Comparison of ENCODE assay signal across 10 cellular contexts in genomic region chr10:92594194-92594593, GRCh38. TPM values are rescaled to one million over a fixed set of nuclear protein-coding genes. Genes with fewer than 3 reads are reported as not detected.
DNase-seq lines count a peak whose midpoint lies in the region; ATAC-seq and TF ChIP-seq lines count a peak whose summit lies in the region.
"Had no signal": no experiment of that assay in that cellular context is flagged by ENCODE, and none has a peak within 500 bp of the region (broad histone marks: within the 10 kb centered on the region; RNA-seq: fewer than 3 reads in every experiment).

No MANE protein-coding gene starts in this region.

- H2AFZ ChIP-seq in MM.1S (ENCODE audit: low read length), result no peak overlapping the region

- TF ChIP-seq CTCF in MM.1S (IDR thresholded peaks at IDR 0.05; ENCODE audit: low read length), result no peak
- no peak for TF ChIP-seq CTCF in brain microvascular endothelial cell (IDR thresholded peaks at IDR 0.05; ENCODE audit: low read depth, low read length, missing control alignments)
- no peak for TF ChIP-seq CTCF in nephron (IDR thresholded peaks at IDR 0.05; ENCODE audit: unreplicated experiment in 3 of 3)

- intact Hi-C loops in Right ventricle myocardium superior (cut with DNase I), result loop anchor here (10.0 kb wide), 1 partner anchor 281 kb away; no protein-coding TSS in a partner anchor

- no peaks in the 10 kb centered on the region for H3K27me3 Mint-ChIP-seq in nephron (ENCODE audit: low read depth)

- peak overlapping the region; percentile 99 for H3K4me2 ChIP-seq in MM.1S (ENCODE audit: low read depth, low read length)

- H3K36me3 ChIP-seq in MM.1S (replicated peaks; ENCODE audit: insufficient read depth, low read length), result no peaks in the 10 kb centered on the region
- H3K36me3 ChIP-seq in brain microvascular endothelial cell (replicated peaks), result no peaks in the 10 kb centered on the region
- H3K36me3 ChIP-seq: pancreas had no signal

- no peaks in the 10 kb centered on the region for H3K27me3 ChIP-seq in MM.1S (replicated peaks; ENCODE audit: insufficient read depth, low read length)
- H3K27me3 ChIP-seq in brain microvascular endothelial cell (replicated peaks), result no peaks in the 10 kb centered on the region
- H3K27me3 ChIP-seq: pancreas had no signal

- H3K27ac Mint-ChIP-seq in nephron, result peak overlapping the region in 2 of 3 experiments; percentile 48 to 64

- H3K36me3 Mint-ChIP-seq in nephron (ENCODE audit: low read depth), result peaks cover 10% of the 10 kb centered on the region

- in situ Hi-C loops in brain microvascular endothelial cell (cut with HindIII; ENCODE audit: low pct_ligation_motif_present, low sequenced_read_pairs), result no loop called here

- peaks cover 2% of the 10 kb centered on the region; the same call in 1 of the 2 replicates for H4K20me1 ChIP-seq in MM.1S (ENCODE audit: insufficient read depth, low read length)

- DNase-seq in ELR (ENCODE audit: low read depth) (peak; percentile 39), MM.1S (peak; percentile 29), brain microvascular endothelial cell (no peak), NCI-H1092 (lab: John Stamatoyannopoulos, UW) (no peak), hepatic stellate cell (ENCODE audit: low spot score) (no peak), Right ventricle myocardium superior (no peak)
- no peak for DNase-seq in stimulated activated CD4-positive, alpha-beta T cell treated with anti-CD3 and anti-CD28 coated beads, Interleukin-2, amount 100 ng/mL, for 48 hours
- DNase-seq: NCI-H526, pancreas had no signal

- peak overlapping the region; percentile 92 for H3K9ac ChIP-seq in MM.1S (ENCODE audit: low read length)

- H3K4me3 ChIP-seq in MM.1S (ENCODE audit: low read length) (peak overlapping the region; percentile 92), brain microvascular endothelial cell (ENCODE audit: low read depth, low read length) (peak overlapping the region; percentile 92)

- peaks cover 21% of the 10 kb centered on the region for H3K4me1 ChIP-seq in MM.1S (ENCODE audit: low read length)

- peak overlapping the region; percentile 91; the same call in 1 of the 2 replicates for H3K27ac ChIP-seq in MM.1S (ENCODE audit: low read length)
- H3K27ac ChIP-seq in brain microvascular endothelial cell, result peak overlapping the region; percentile 9
- H3K27ac ChIP-seq: pancreas had no signal

- no peaks in the 10 kb centered on the region for H3K9me2 ChIP-seq in MM.1S (replicated peaks; ENCODE audit: insufficient read depth, low read length)

- H3K4me3 Mint-ChIP-seq in nephron, result peak overlapping the region; percentile 92 to 97 (median 94)

- H3K9me3 Mint-ChIP-seq in nephron, result peaks cover 2% of the 10 kb centered on the region

- H3K4me1 Mint-ChIP-seq in nephron, result peaks cover 35% of the 10 kb centered on the region

- no peak for ATAC-seq in Right ventricle myocardium superior (ENCODE audit: poor library complexity)
- ATAC-seq: pancreas had no signal

- H3F3A ChIP-seq in MM.1S (ENCODE audit: insufficient read depth, low read length), result peaks cover 29% of the 10 kb centered on the region

- H3K79me2 ChIP-seq in MM.1S (ENCODE audit: low read length), result peaks cover 63% of the 10 kb centered on the region

- no peaks in the 10 kb centered on the region for H3K9me3 ChIP-seq in MM.1S (replicated peaks; ENCODE audit: insufficient read depth, low read length)
- H3K9me3 ChIP-seq: pancreas had no signal

RNA-seq across cellular contexts. Expression of gene KIF11, which starts 1.3 kb away (rescaled TPM):
- total RNA-seq in Right ventricle myocardium superior, result 0.78 TPM

RNA-seq across cellular contexts. Expression of gene IDE, which starts 20.3 kb away (rescaled TPM):
- total RNA-seq in Right ventricle myocardium superior, result 50.5 TPM

Comparison
In these comparisons a context has a peak if more than half of its experiments do, and no peak if none do; other contexts are left out.
1. DNase-seq: peak in ELR (single experiment) and MM.1S (single experiment); none in brain microvascular endothelial cell (single experiment), NCI-H1092 (single experiment), stimulated activated CD4-positive, alpha-beta T cell treated with anti-CD3 and anti-CD28 coated beads, Interleukin-2, amount 100 ng/mL, for 48 hours (0 of 2), hepatic stellate cell (single experiment) and Right ventricle myocardium superior (single experiment).